In genomic region chr5:62305358-62305714, GRCh38 we compare ENCODE assay signal across 7 cellular contexts. TPM values are rescaled to one million over a fixed set of nuclear protein-coding genes. Genes with fewer than 3 reads are reported as not detected.
DNase-seq lines count a peak whose midpoint lies in the region; ATAC-seq and TF ChIP-seq lines count a peak whose summit lies in the region.

No MANE protein-coding gene starts in this region.

- H3K27ac ChIP-seq in VCaP, result peak overlapping the region; percentile 90
- peak overlapping the region; percentile 62 to 94 (median 93) for H3K27ac ChIP-seq in gastroesophageal sphincter
- H3K27ac ChIP-seq in spleen, result peak overlapping the region; percentile 87 to 98 (median 94)

- ATAC-seq in gastroesophageal sphincter (no peak), GM21723 (IDR thresholded peaks at IDR 0.05; ENCODE audit: unreplicated experiment) (no peak)

- H3K27ac Mint-ChIP-seq in HFFc6, result peak overlapping the region; percentile 79

- no peak for TF ChIP-seq EP300 in gastroesophageal sphincter (IDR thresholded peaks at IDR 0.05)

- H3K36me3 Mint-ChIP-seq in HFFc6 (ENCODE audit: low read depth), result peaks cover 11% of the 10 kb centered on the region

- DNase-seq in HFFc6, result no peak
- no peak for DNase-seq in spleen
- DNase-seq in NCI-H526 (lab: John Stamatoyannopoulos, UW), result no peak
- no peak for DNase-seq in hepatic stellate cell (ENCODE audit: low spot score)

- intact Hi-C loops in spleen (cut with DNase I; ENCODE audit: low total_unique reads), result loop anchor here (10.0 kb wide), 1 partner anchor 99 kb away; the partner anchor contains the start of gene DIMT1

- H3K4me1 ChIP-seq in gastroesophageal sphincter, result peaks cover 0 to 32% (median 5%) of the 10 kb centered on the region in 3 donors
- peaks cover 15 to 46% (median 38%) of the 10 kb centered on the region in 6 donors for H3K4me1 ChIP-seq in spleen

- TF ChIP-seq POLR2A in gastroesophageal sphincter (IDR thresholded peaks at IDR 0.05) (no peak), spleen (IDR thresholded peaks at IDR 0.05) (no peak)

- H3K9me3 ChIP-seq in gastroesophageal sphincter (no peaks in the 10 kb centered on the region), spleen (no peaks in the 10 kb centered on the region)

- no peaks in the 10 kb centered on the region for H3K9me3 Mint-ChIP-seq in HFFc6

- H3K36me3 ChIP-seq in gastroesophageal sphincter, result no peaks in the 10 kb centered on the region
- H3K36me3 ChIP-seq in spleen, result no peaks in the 10 kb centered on the region

- H3K4me3 ChIP-seq in gastroesophageal sphincter, result peak overlapping the region; percentile 80 to 99
- H3K4me3 ChIP-seq in spleen, result peak overlapping the region; percentile 78 to 99 (median 95)

- whole genome bisulfite sequencing in gastroesophageal sphincter (ENCODE audit: low coverage in 1 of 2), 2 donors, result 0 to 26% methylated on average over 1 to 2 of the region's 4 CpGs
- WGBS in spleen, 5 donors, result 44 to 56% (median 49%) methylated on average over 4 of the region's 4 CpGs

- H3K27me3 Mint-ChIP-seq in HFFc6 (ENCODE audit: insufficient read depth), result peaks cover 2% of the 10 kb centered on the region

- H3K27me3 ChIP-seq in gastroesophageal sphincter, result no peaks in the 10 kb centered on the region
- no peaks in the 10 kb centered on the region for H3K27me3 ChIP-seq in spleen (replicated peaks in 1 of 7)

- H3K4me1 Mint-ChIP-seq in HFFc6 (ENCODE audit: low read depth), result peaks cover 36% of the 10 kb centered on the region

- TF ChIP-seq CTCF in HFFc6 (IDR thresholded peaks at IDR 0.05) (no peak), VCaP (conservative IDR thresholded peaks at IDR 0.05) (no peak), gastroesophageal sphincter (IDR thresholded peaks at IDR 0.05) (no peak), spleen (IDR thresholded peaks at IDR 0.05 in 8 of 11, conservative IDR thresholded peaks at IDR 0.05 in 3 of 11) (no peak)

- H3K4me3 Mint-ChIP-seq in HFFc6, result peak overlapping the region; percentile 82

RNA-seq across cellular contexts. Expression of gene KIF2A, which starts 0.7 kb away (rescaled TPM):
- 10 to 100 TPM; 39.9 to 54.0 (median 49.3) TPM for total RNA-seq in HFFc6 (2021; fragmentation: NEBNext Ultra II Directional; extraction: Animal tissue kit (Norgen Biotek cat#: 25700))
- 10 to 100 TPM; 27.1 to 50.6 (median 33.6) TPM for total RNA-seq in gastroesophageal sphincter
- total RNA-seq in spleen, result 10 to 100 TPM; 40.9 to 66.7 (median 48.0) TPM
- polyA plus RNA-seq in spleen, result 1 to 10 TPM; 4.3 to 7.0 (median 4.5) TPM
